Comparison of ENCODE assay signal across 18 cellular contexts in genomic region chr21:42750737-42751530, GRCh38.
"Had no signal": no experiment of that assay in that cellular context is flagged by ENCODE, and none has a peak within 500 bp of the region (broad histone marks: within the 10 kb centered on the region; RNA-seq: fewer than 3 reads in every experiment).

No MANE protein-coding gene starts in this region.

- H3K4me1 ChIP-seq: breast epithelium, vagina had no signal

- H3K27me3 ChIP-seq: breast epithelium, ovary, tibial nerve, vagina had no signal

- H3K27me3 Mint-ChIP-seq: activated naive CD4-positive, alpha-beta T cell treated with anti-CD3 and anti-CD28 coated beads, Interleukin-2, amount 50 U/mL, for 24 hours; activated T-cell treated with anti-CD3 and anti-CD28 coated beads, Interleukin-2, amount 50 U/mL, for 24 hours; naive thymus-derived CD4-positive, alpha-beta T cell had no signal

- H3K36me3 Mint-ChIP-seq: immature natural killer cell, memory B cell had no signal

- ATAC-seq: activated CD8-positive, alpha-beta T cell treated with anti-CD3 and anti-CD28 coated beads, Interleukin-2, amount 10 ng/mL, durations not matched to agents 7 days and 5 days; left ventricle myocardium superior; naive thymus-derived CD4-positive, alpha-beta T cell had no signal

- H3K27ac Mint-ChIP-seq: activated CD8-positive, alpha-beta T cell treated with anti-CD3 and anti-CD28 coated beads, Interleukin-2, amount 10 ng/mL, durations not matched to agents 7 days and 5 days; activated naive CD4-positive, alpha-beta T cell treated with anti-CD3 and anti-CD28 coated beads, Interleukin-2, amount 50 U/mL, for 24 hours; activated T-cell treated with anti-CD3 and anti-CD28 coated beads, Interleukin-2, amount 50 U/mL, for 24 hours; activated T-helper 2 cell treated with anti-CD3 and anti-CD28 coated beads, Interferon-gamma antibody, Interleukin-2, Interleukin-4, amounts not matched to agents 10 μg/mL and 5 μg/mL and 100 μg/mL, durations not matched to agents 14 hours and 24 hours and 36 hours; immature natural killer cell; memory B cell; T-helper 2 cell treated with Interferon-gamma antibody and Interleukin-4, amounts not matched to agents 5 μg/mL and 100 μg/mL, for 36 hours had no signal

- H3K9me3 ChIP-seq: breast epithelium, ovary, tibial nerve, vagina had no signal

- H3K4me3 Mint-ChIP-seq: activated CD8-positive, alpha-beta T cell treated with anti-CD3 and anti-CD28 coated beads, Interleukin-2, amount 10 ng/mL, durations not matched to agents 7 days and 5 days; activated naive CD4-positive, alpha-beta T cell treated with anti-CD3 and anti-CD28 coated beads, Interleukin-2, amount 50 U/mL, for 24 hours; activated T-cell treated with anti-CD3 and anti-CD28 coated beads, Interleukin-2, amount 50 U/mL, for 24 hours; immature natural killer cell; memory B cell; naive thymus-derived CD4-positive, alpha-beta T cell; T-helper 2 cell treated with Interferon-gamma antibody and Interleukin-4, amounts not matched to agents 5 μg/mL and 100 μg/mL, for 36 hours had no signal

- H3K36me3 ChIP-seq: breast epithelium, ovary, vagina had no signal

- DNase-seq: activated CD4-positive, alpha-beta T cell treated with anti-CD3 and anti-CD28 coated beads for 48 hours; activated CD4-positive, CD25-positive, alpha-beta regulatory T cell; activated CD8-positive, alpha-beta T cell treated with anti-CD3 and anti-CD28 coated beads, Interleukin-2, amount 10 ng/mL, durations not matched to agents 7 days and 5 days; activated T-cell treated with anti-CD3 and anti-CD28 coated beads, Interleukin-2, amount 50 U/mL, for 24 hours; effector CD4-positive, alpha-beta T cell; immature natural killer cell; left ventricle myocardium superior; naive thymus-derived CD4-positive, alpha-beta T cell; ovary; stimulated activated CD8-positive, alpha-beta memory T cell treated with anti-CD3 and anti-CD28 coated beads, Interleukin-4, amount 100 ng/mL, for 48 hours; stimulated activated naive CD4-positive, alpha-beta T cell had no signal

- H3K27ac ChIP-seq: breast epithelium, ovary, vagina had no signal

- H3K9me3 Mint-ChIP-seq: activated naive CD4-positive, alpha-beta T cell treated with anti-CD3 and anti-CD28 coated beads, Interleukin-2, amount 50 U/mL, for 24 hours; activated T-cell treated with anti-CD3 and anti-CD28 coated beads, Interleukin-2, amount 50 U/mL, for 24 hours; activated T-helper 2 cell treated with anti-CD3 and anti-CD28 coated beads, Interferon-gamma antibody, Interleukin-2, Interleukin-4, amounts not matched to agents 10 μg/mL and 5 μg/mL and 100 μg/mL, durations not matched to agents 14 hours and 24 hours and 36 hours; immature natural killer cell; memory B cell; naive thymus-derived CD4-positive, alpha-beta T cell; T-helper 2 cell treated with Interferon-gamma antibody and Interleukin-4, amounts not matched to agents 5 μg/mL and 100 μg/mL, for 36 hours had no signal

- H3K4me3 ChIP-seq: breast epithelium, ovary, tibial nerve, vagina had no signal
